Comparison of ENCODE assay signal across 26 cellular contexts in the genomic region with DNA sequence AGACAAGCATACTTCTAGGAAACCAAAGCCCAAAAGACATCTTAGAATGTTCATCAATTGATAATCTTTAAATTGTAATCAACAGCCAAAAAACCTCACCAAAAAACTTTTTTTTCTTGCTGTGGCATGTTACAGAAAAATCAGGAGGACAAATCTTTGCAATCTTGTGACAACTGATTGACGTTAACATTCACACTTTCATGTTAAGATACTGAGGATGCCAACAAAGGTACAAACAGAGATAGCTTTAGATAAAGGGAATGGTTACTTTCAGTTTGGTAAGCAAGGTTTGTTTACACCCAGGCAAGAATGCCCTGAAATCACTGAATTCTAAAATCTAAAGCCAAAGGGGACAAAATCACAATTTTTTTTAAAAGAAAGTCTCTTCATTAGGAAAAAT.
"Had no signal": no experiment of that assay in that cellular context is flagged by ENCODE, and none has a peak within 500 bp of the region (broad histone marks: within the 10 kb centered on the region; RNA-seq: fewer than 3 reads in every experiment).

No MANE protein-coding gene starts in this region.

- H3K27ac ChIP-seq: colonic mucosa, coronary artery, dorsolateral prefrontal cortex, epithelial cell of prostate, esophagus muscularis mucosa, esophagus squamous epithelium, foreskin keratinocyte, gastroesophageal sphincter, heart left ventricle, heart right ventricle had no signal

- H3K27me3 ChIP-seq: colonic mucosa, dorsolateral prefrontal cortex, esophagus muscularis mucosa, esophagus squamous epithelium, foreskin keratinocyte, gastrocnemius medialis, gastroesophageal sphincter, heart left ventricle, heart right ventricle had no signal

- H3K4me1 ChIP-seq: colonic mucosa, foreskin keratinocyte had no signal

- H3K4me3 ChIP-seq: colonic mucosa, coronary artery, dorsolateral prefrontal cortex, esophagus muscularis mucosa, esophagus squamous epithelium, gastrocnemius medialis, gastroesophageal sphincter, heart left ventricle, heart right ventricle had no signal

- H3K9me3 ChIP-seq: colonic mucosa, esophagus muscularis mucosa, esophagus squamous epithelium, gastrocnemius medialis, gastroesophageal sphincter, heart left ventricle, heart right ventricle had no signal

- FAIRE-seq: colon, endometrium, endothelial cell of umbilical vein, frontal cortex had no signal

- DNase-seq: colonic mucosa; cortex of kidney; dorsolateral prefrontal cortex; effector CD4-positive, alpha-beta T cell; effector CD8-positive, alpha-beta T cell; effector memory CD4-positive, alpha-beta T cell; effector memory CD8-positive, alpha-beta T cell; endodermal cell; erythroblast; esophagus squamous epithelium; foreskin fibroblast; foreskin keratinocyte; foreskin melanocyte; gastrocnemius medialis; glutamatergic neuron; head of caudate nucleus; heart left ventricle; heart right ventricle had no signal
